Comparison of ENCODE assay signal across 1 cellular context in the genomic region with DNA sequence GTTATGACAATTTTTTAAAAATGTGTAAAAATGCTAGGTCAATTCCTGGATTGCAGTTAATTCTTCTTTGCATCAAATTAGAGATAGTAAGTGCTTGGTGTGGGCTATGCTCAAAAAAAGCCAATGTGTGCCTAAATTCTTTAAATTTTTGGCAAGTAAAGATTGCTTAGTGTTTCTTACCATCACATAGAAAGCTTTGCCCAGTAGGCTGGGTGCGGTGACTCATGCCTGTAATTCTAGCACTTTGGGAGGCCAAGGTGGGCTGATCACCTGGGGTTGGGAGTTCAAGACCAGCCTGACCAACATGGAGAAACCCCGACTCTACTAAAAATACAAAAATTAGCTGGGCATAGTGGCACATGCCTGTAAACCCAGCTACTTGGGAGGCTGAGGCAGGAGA.
TF ChIP-seq lines count a peak whose summit lies in the region.
"Not testable (repeated sequence)": the region's sequence is repeated elsewhere in the genome, so short reads cannot be mapped to it uniquely, and the experiment has no call there.

No MANE protein-coding gene starts in this region.

TF ChIP-seq in K562, 482 proteins besides CTCF, POLR2A, EP300 and RAD21:
- TF ChIP-seq, protein P1, sequence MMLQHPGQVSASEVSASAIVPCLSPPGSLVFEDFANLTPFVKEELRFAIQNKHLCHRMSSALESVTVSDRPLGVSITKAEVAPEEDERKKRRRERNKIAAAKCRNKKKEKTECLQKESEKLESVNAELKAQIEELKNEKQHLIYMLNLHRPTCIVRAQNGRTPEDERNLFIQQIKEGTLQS (IDR thresholded peaks at IDR 0.05): peak; percentile 19; the same call in 1 of the 2 replicates
- TF ChIP-seq, protein P1 (CRISPR knock-in tag; conservative IDR thresholded peaks at IDR 0.05): not testable (repeated sequence)
